ENCODE assay signal across 1 cellular context in the genomic region with DNA sequence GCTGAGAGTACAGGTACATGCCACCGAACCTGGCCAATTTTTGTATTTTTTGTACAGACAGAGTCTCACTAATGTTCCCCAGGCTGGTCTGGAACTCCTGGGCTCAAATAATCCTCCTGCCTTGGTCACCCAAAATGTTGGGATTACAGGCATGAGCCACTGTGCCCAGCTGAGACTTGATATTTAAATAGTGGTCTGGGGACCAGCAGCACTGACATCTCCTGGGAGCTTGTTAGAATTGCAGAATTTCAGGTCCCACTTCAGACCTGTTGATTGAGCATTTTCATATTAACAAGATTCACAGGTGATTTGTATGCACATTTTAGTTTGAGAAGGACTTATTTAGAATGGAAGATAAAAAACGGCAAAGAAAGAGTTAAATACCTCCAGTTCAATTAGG.
TF ChIP-seq lines count a peak whose summit lies in the region.

No MANE protein-coding gene starts in this region.

TF ChIP-seq in HepG2, 621 proteins besides CTCF, POLR2A, EP300 and RAD21:
- peak; percentile 36; the same call in 1 of the 2 replicates for TF ChIP-seq STAG1 (CRISPR knock-in tag; IDR thresholded peaks at IDR 0.05)
TF ChIP-seq in HepG2: peak in this region for 1; not testable (repeated sequence) for 620.
